ENCODE assay signal across 8 cellular contexts in genomic region chr19:1173845-1174809, GRCh38. TPM values are rescaled to one million over a fixed set of nuclear protein-coding genes. Genes with fewer than 3 reads are reported as not detected.
DNase-seq lines count a peak whose midpoint lies in the region; ATAC-seq, FAIRE-seq and TF ChIP-seq lines count a peak whose summit lies in the region.

SBNO2 (minus strand) TSS chr19:1174268; CDS start chr19:1154276, 19,992 bp downstream.

- H3K27ac Mint-ChIP-seq in T-helper 2 cell treated with Interferon-gamma antibody and Interleukin-4, amounts not matched to agents 5 μg/mL and 100 μg/mL, for 36 hours: peak within 1 kb of the TSS; percentile 94

- H3K27ac ChIP-seq in angular gyrus (ENCODE audit: low read depth, low read length) (peak within 1 kb of the TSS; percentile 62), urinary bladder (ENCODE audit: low read depth) (peak within 1 kb of the TSS; percentile 71)

- no peaks in the 10 kb centered on the region for H3K9me3 Mint-ChIP-seq in T-helper 2 cell treated with Interferon-gamma antibody and Interleukin-4, amounts not matched to agents 5 μg/mL and 100 μg/mL, for 36 hours

- peaks cover 2% of the 10 kb centered on the region for H3K36me3 Mint-ChIP-seq in T-helper 2 cell treated with Interferon-gamma antibody and Interleukin-4, amounts not matched to agents 5 μg/mL and 100 μg/mL, for 36 hours (ENCODE audit: low read depth)

- H3K4me1 Mint-ChIP-seq in T-helper 2 cell treated with Interferon-gamma antibody and Interleukin-4, amounts not matched to agents 5 μg/mL and 100 μg/mL, for 36 hours (ENCODE audit: low read depth): peaks cover 14% of the 10 kb centered on the region

- H3K4me1 ChIP-seq in urinary bladder (ENCODE audit: insufficient read depth): no peaks in the 10 kb centered on the region

- ATAC-seq in left ventricle myocardium superior: peak; percentile 84

- DNase-seq in D721Med (ENCODE audit: insufficient read length, low spot score) (peak; percentile 97), HCEC 1CT (peak; percentile 83), NCI-H1436 treated with DMSO at 0.1 percent for 48 hours (lab: John Stamatoyannopoulos, UW) (peak; percentile 35), left ventricle myocardium superior (peak; percentile 93), pulmonary artery endothelial cell (ENCODE audit: low read depth, low spot score) (peak; percentile 55)
- peak; percentile 89 for DNase-seq in T-helper 2 cell treated with Interferon-gamma antibody and Interleukin-4, amounts not matched to agents 5 μg/mL and 100 μg/mL, for 36 hours (ENCODE audit: low spot score)

- no peaks in the 10 kb centered on the region for H3K36me3 ChIP-seq in urinary bladder (ENCODE audit: insufficient read depth)

- 13% methylated on average over 84 of the region's 84 CpGs for WGBS in urinary bladder

- FAIRE-seq in D721Med (lab: Jason Lieb, UNC): no peak

- peak within 1 kb of the TSS; percentile 97 for H3K4me3 ChIP-seq in urinary bladder (ENCODE audit: low read depth, low read length)

- peak within 1 kb of the TSS; percentile 88 for H3K4me3 Mint-ChIP-seq in T-helper 2 cell treated with Interferon-gamma antibody and Interleukin-4, amounts not matched to agents 5 μg/mL and 100 μg/mL, for 36 hours

- no peak for TF ChIP-seq CTCF in D721Med (IDR thresholded peaks at IDR 0.05; ENCODE audit: insufficient read depth, missing control alignments)

- no peaks in the 10 kb centered on the region for H3K27me3 Mint-ChIP-seq in T-helper 2 cell treated with Interferon-gamma antibody and Interleukin-4, amounts not matched to agents 5 μg/mL and 100 μg/mL, for 36 hours (ENCODE audit: low read depth)

- intact Hi-C loops in left ventricle myocardium superior (cut with micrococcal nuclease): no loop called here

RNA-seq across cellular contexts. Expression of gene SBNO2, which starts in this region (rescaled TPM):
- total RNA-seq in left ventricle myocardium superior: 18.7 TPM
- 30.4 and 55.0 TPM in 2 replicates for total RNA-seq in pulmonary artery endothelial cell
- total RNA-seq in urinary bladder: 7.6 TPM
- 44.8 TPM for polyA plus RNA-seq in urinary bladder

Comparison
In these comparisons a context has a peak if more than half of its experiments do, and no peak if none do; other contexts are left out.
1. Peak in every context shown above with its lines: DNase-seq, ATAC-seq, H3K4me3 ChIP-seq and H3K27ac ChIP-seq.
2. DNase-seq: peak in every context shown above with its lines; median percentile 97 in D721Med; 93 in left ventricle myocardium superior; 89 in T-helper 2 cell treated with Interferon-gamma antibody and Interleukin-4, amounts not matched to agents 5 μg/mL and 100 μg/mL, for 36 hours; 83 in HCEC 1CT; 55 in pulmonary artery endothelial cell; 35 in NCI-H1436 treated with DMSO at 0.1 percent for 48 hours.